In the genomic region with DNA sequence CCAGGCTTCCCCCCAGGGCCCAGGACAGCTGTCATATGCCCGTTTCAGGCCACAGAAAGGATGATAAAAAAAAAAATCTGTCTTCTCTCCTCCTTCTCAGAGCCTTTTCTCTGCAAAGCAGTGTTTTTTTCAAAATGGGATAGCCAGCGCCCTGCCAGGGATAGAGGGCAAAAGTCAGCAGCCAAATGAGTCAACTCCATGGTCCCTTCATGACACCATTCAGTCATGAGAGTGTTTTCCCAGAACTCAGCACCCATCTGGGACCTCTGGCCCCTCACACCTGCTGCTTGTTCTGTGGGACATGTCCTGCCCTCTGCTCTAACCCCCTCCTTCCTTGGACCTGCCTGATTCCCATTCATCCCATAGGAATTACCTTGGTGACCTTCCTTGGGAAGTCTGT, we compare ENCODE assay signal across 23 cellular contexts.
A peak's percentile ranks its signal among the peaks of the same experiment; 100 is the strongest.
DNase-seq lines count a peak whose midpoint lies in the region; ATAC-seq and TF ChIP-seq lines count a peak whose summit lies in the region.
"Had no signal": no experiment of that assay in that cellular context is flagged by ENCODE, and none has a peak within 500 bp of the region (broad histone marks: within the 10 kb centered on the region; RNA-seq: fewer than 3 reads in every experiment).

No MANE protein-coding gene starts in this region.

- in situ Hi-C loops in IMR-90 (cut with MboI; ENCODE audit: low sequenced_read_pairs), result no loop called here

- TF ChIP-seq POLR2A in IMR-90 (IDR thresholded peaks at IDR 0.05; ENCODE audit: low read depth, low read length), result no peak

- H3K9me1 ChIP-seq in IMR-90 (ENCODE audit: insufficient read depth, low read length), result peaks cover 5% of the 10 kb centered on the region; the same call in 1 of the 2 replicates

- BruUV-seq in IMR-90 (replicated peaks; lab: Mats Ljungman, UMichigan), result no TSS peak

- POLR2A ChIA-PET in IMR-90 (lab: Charles Lee; ENCODE audit: unreplicated experiment) (no interaction called here), HEK293T (lab: Yijun Ruan, JAX) (no interaction called here)

- no peak overlapping the region for H3K56ac ChIP-seq in IMR-90 (ENCODE audit: extremely low read depth, insufficient read depth, low read length)

- H4K5ac ChIP-seq in IMR-90 (ENCODE audit: low read depth, low read length), result no peak overlapping the region

- H3K4me1 ChIP-seq in IMR-90 (ENCODE audit: control insufficient read depth, insufficient read depth, low read length), result peaks cover 8% of the 10 kb centered on the region
- H3K4me1 ChIP-seq in smooth muscle cell (ENCODE audit: low read depth), result peaks cover 7% of the 10 kb centered on the region

- dilution Hi-C loops in IMR-90 (cut with HindIII; ENCODE audit: low sequenced_read_pairs, unreplicated experiment), result no loop called here

- 100% methylated on average over 1 of the region's 2 CpGs; no CpG with 5 or more reads in 1 of the 2 experiments for WGBS in IMR-90 (ENCODE audit: extremely low coverage in 2 of 2, insufficient read length in 1 of 2), 2 experiments
- WGBS in smooth muscle cell (ENCODE audit: low lambda C conversion rate), result 97% methylated on average over 2 of the region's 2 CpGs

- H3K9me3 Mint-ChIP-seq in activated T-cell treated with anti-CD3 and anti-CD28 coated beads, Interleukin-2, amount 50 U/mL, for 24 hours, result no peaks in the 10 kb centered on the region
- H3K9me3 Mint-ChIP-seq in activated T-cell treated with anti-CD3 and anti-CD28 coated beads, Interleukin-2, amount 50 U/mL, for 4 hours, result no peaks in the 10 kb centered on the region
- no peaks in the 10 kb centered on the region for H3K9me3 Mint-ChIP-seq in osteocyte (ENCODE audit: unreplicated experiment)
- H3K9me3 Mint-ChIP-seq: activated naive CD8-positive, alpha-beta T cell treated with anti-CD3 and anti-CD28 coated beads for 36 hours; activated T-helper 2 cell treated with anti-CD3 and anti-CD28 coated beads, Interferon-gamma antibody, Interleukin-2, Interleukin-4, amounts not matched to agents 10 μg/mL and 5 μg/mL and 100 μg/mL, durations not matched to agents 14 hours and 24 hours and 36 hours; naive thymus-derived CD8-positive, alpha-beta T cell; stimulated activated memory B cell treated with anti-CD40 and anti-IgM and Interleukin-4, amounts not matched to agents 10 μg/mL and 1 μg/mL and 100 μg/mL, for 72 hours had no signal

- H2AFZ ChIP-seq in IMR-90 (replicated peaks; ENCODE audit: low read length, poor library complexity) (peak overlapping the region; percentile 69), smooth muscle cell (ENCODE audit: low read depth) (no peak overlapping the region)

- no peak overlapping the region for H2BK5ac ChIP-seq in IMR-90 (ENCODE audit: low read depth, low read length, poor library complexity, severe bottlenecking)

- H3K36me3 Mint-ChIP-seq in activated T-cell treated with anti-CD3 and anti-CD28 coated beads, Interleukin-2, amount 50 U/mL, for 24 hours (ENCODE audit: low read depth), result no peaks in the 10 kb centered on the region
- H3K36me3 Mint-ChIP-seq in activated T-cell treated with anti-CD3 and anti-CD28 coated beads, Interleukin-2, amount 50 U/mL, for 4 hours (ENCODE audit: insufficient read depth), result no peaks in the 10 kb centered on the region
- H3K36me3 Mint-ChIP-seq in osteocyte (ENCODE audit: unreplicated experiment), result no peaks in the 10 kb centered on the region
- H3K36me3 Mint-ChIP-seq: activated naive CD8-positive, alpha-beta T cell treated with anti-CD3 and anti-CD28 coated beads for 36 hours; stimulated activated memory B cell treated with anti-CD40 and anti-IgM and Interleukin-4, amounts not matched to agents 10 μg/mL and 1 μg/mL and 100 μg/mL, for 72 hours had no signal

- H3K27me3 ChIP-seq in IMR-90 (ENCODE audit: control insufficient read depth, insufficient read depth, low read length), result no peaks in the 10 kb centered on the region
- H3K27me3 ChIP-seq in smooth muscle cell (ENCODE audit: low read depth), result no peaks in the 10 kb centered on the region
- H3K27me3 ChIP-seq: sigmoid colon had no signal

- peak overlapping the region; percentile 3; the same call in 1 of the 2 replicates for H2BK20ac ChIP-seq in IMR-90 (ENCODE audit: low read depth, low read length)

- peaks cover 27% of the 10 kb centered on the region for H3K4me1 Mint-ChIP-seq in activated T-cell treated with anti-CD3 and anti-CD28 coated beads, Interleukin-2, amount 50 U/mL, for 24 hours (ENCODE audit: low read depth)
- peaks cover 15% of the 10 kb centered on the region for H3K4me1 Mint-ChIP-seq in activated T-cell treated with anti-CD3 and anti-CD28 coated beads, Interleukin-2, amount 50 U/mL, for 4 hours (ENCODE audit: low read depth)
- H3K4me1 Mint-ChIP-seq in osteocyte (ENCODE audit: unreplicated experiment), result peaks cover 13% of the 10 kb centered on the region

- H4K91ac ChIP-seq in IMR-90 (ENCODE audit: insufficient read depth, low read depth, low read length), result peak overlapping the region; percentile 19; the same call in 1 of the 2 replicates

- CTCF ChIA-PET in IMR-90 (lab: Yijun Ruan, JAX) (interaction anchor here (0.9 to 1.7 kb wide), 2 partner anchors 13 to 155 kb away, joined by 3 to 4 read pairs; no protein-coding TSS in a partner anchor), HEK293T (lab: Yijun Ruan, JAX) (interaction anchor here (0.9 to 1.1 kb wide), 2 partner anchors 9 to 73 kb away, joined by 3 to 5 read pairs; no protein-coding TSS in a partner anchor)

- no peak overlapping the region for H2BK120ac ChIP-seq in IMR-90 (ENCODE audit: low read depth, low read length)

- TF ChIP-seq RAD21 in IMR-90 (IDR thresholded peaks at IDR 0.05; ENCODE audit: low read length), result no peak

- H4K8ac ChIP-seq in IMR-90 (ENCODE audit: low read depth in 2 of 2, low read length in 2 of 2), result no peak overlapping the region

- peak overlapping the region; percentile 72 for H3K27ac Mint-ChIP-seq in activated T-cell treated with anti-CD3 and anti-CD28 coated beads, Interleukin-2, amount 50 U/mL, for 24 hours
- H3K27ac Mint-ChIP-seq in osteocyte (ENCODE audit: unreplicated experiment), result no peak overlapping the region
- H3K27ac Mint-ChIP-seq: activated naive CD8-positive, alpha-beta T cell treated with anti-CD3 and anti-CD28 coated beads for 36 hours; activated T-helper 2 cell treated with anti-CD3 and anti-CD28 coated beads, Interferon-gamma antibody, Interleukin-2, Interleukin-4, amounts not matched to agents 10 μg/mL and 5 μg/mL and 100 μg/mL, durations not matched to agents 14 hours and 24 hours and 36 hours; B cell; naive thymus-derived CD8-positive, alpha-beta T cell; stimulated activated memory B cell treated with anti-CD40 and anti-IgM and Interleukin-4, amounts not matched to agents 10 μg/mL and 1 μg/mL and 100 μg/mL, for 72 hours had no signal

- H4K20me1 ChIP-seq in IMR-90 (ENCODE audit: insufficient read depth, low read length) (no peaks in the 10 kb centered on the region), smooth muscle cell (ENCODE audit: low read depth) (no peaks in the 10 kb centered on the region)

- no peak for DNase-seq in activated T-cell treated with anti-CD3 and anti-CD28 coated beads, Interleukin-2, amount 50 U/mL, for 24 hours
- DNase-seq in activated T-cell treated with anti-CD3 and anti-CD28 coated beads, Interleukin-2, amount 50 U/mL, for 4 hours, result no peak
- peak; percentile 23 for DNase-seq in IMR-90
- no peak for DNase-seq in epithelial cell of prostate (ENCODE audit: low read depth, low spot score)
- DNase-seq in smooth muscle cell (lab: John Stamatoyannopoulos, UW; ENCODE audit: unreplicated experiment), result no peak
- no peak for DNase-seq in kidney tubule cell (ENCODE audit: low spot score)
- no peak for DNase-seq in HEK293T (ENCODE audit: extremely low spot score)
- DNase-seq in osteocyte (ENCODE audit: extremely low spot score, unreplicated experiment), result no peak
- DNase-seq: activated naive CD8-positive, alpha-beta T cell treated with anti-CD3 and anti-CD28 coated beads for 36 hours; effector CD8-positive, alpha-beta T cell; Karpas-422; kidney glomerular epithelial cell; mesendoderm; naive thymus-derived CD8-positive, alpha-beta T cell; NCI-H1092; NCI-H1930; NCI-H774; OCI-M1; sigmoid colon; stimulated activated CD4-positive, alpha-beta T cell treated with anti-CD3 and anti-CD28 coated beads, Interleukin-1b, Interleukin-23, amount 100 ng/mL, for 48 hours had no signal

- 0 out of 2 replicates have a peak overlapping the region, but pooled peaks have one; percentile 28 for H3K14ac ChIP-seq in IMR-90 (replicated peaks; ENCODE audit: low read depth, low read length)

- H3K4ac ChIP-seq in IMR-90 (ENCODE audit: low read depth, low read length), result no peak overlapping the region; the same call in 1 of the 2 replicates

- no peak overlapping the region for H3K27ac ChIP-seq in IMR-90 (ENCODE audit: insufficient read depth, low read length)
- peak overlapping the region; percentile 38 for H3K27ac ChIP-seq in epithelial cell of prostate
- H3K27ac ChIP-seq in smooth muscle cell (ENCODE audit: low read depth), result peak overlapping the region; percentile 88

- intact Hi-C loops in IMR-90 (cut with micrococcal nuclease), result no loop called here

- H3K4me3 ChIP-seq in IMR-90 (ENCODE audit: insufficient read depth, low read depth, low read length) (no peak overlapping the region), smooth muscle cell (no peak overlapping the region)
- H3K4me3 ChIP-seq: sigmoid colon had no signal

- H3K4me3 Mint-ChIP-seq in activated T-cell treated with anti-CD3 and anti-CD28 coated beads, Interleukin-2, amount 50 U/mL, for 24 hours, result no peak overlapping the region
- no peak overlapping the region for H3K4me3 Mint-ChIP-seq in activated T-cell treated with anti-CD3 and anti-CD28 coated beads, Interleukin-2, amount 50 U/mL, for 4 hours
- H3K4me3 Mint-ChIP-seq in osteocyte (ENCODE audit: unreplicated experiment), result no peak overlapping the region
- H3K4me3 Mint-ChIP-seq: activated naive CD8-positive, alpha-beta T cell treated with anti-CD3 and anti-CD28 coated beads for 36 hours; B cell; naive thymus-derived CD8-positive, alpha-beta T cell; stimulated activated memory B cell treated with anti-CD40 and anti-IgM and Interleukin-4, amounts not matched to agents 10 μg/mL and 1 μg/mL and 100 μg/mL, for 72 hours had no signal

- no peaks in the 10 kb centered on the region for H3K79me2 ChIP-seq in smooth muscle cell (ENCODE audit: low read depth)

- peaks cover 9% of the 10 kb centered on the region for H3F3A ChIP-seq in smooth muscle cell (ENCODE audit: low read depth)

- no peaks in the 10 kb centered on the region for H3K79me1 ChIP-seq in IMR-90 (ENCODE audit: low read depth in 1 of 2, low read length in 2 of 2)

- H3K4me2 ChIP-seq in IMR-90 (ENCODE audit: low read depth, low read length) (no peak overlapping the region), smooth muscle cell (peak overlapping the region; percentile 30)

- H2BK15ac ChIP-seq in IMR-90 (ENCODE audit: low read depth, low read length), result no peak overlapping the region

- H3K18ac ChIP-seq in IMR-90 (ENCODE audit: low read depth, low read length), result no peak overlapping the region

- no peaks in the 10 kb centered on the region for H3K27me3 Mint-ChIP-seq in activated T-cell treated with anti-CD3 and anti-CD28 coated beads, Interleukin-2, amount 50 U/mL, for 24 hours
- H3K27me3 Mint-ChIP-seq in activated T-cell treated with anti-CD3 and anti-CD28 coated beads, Interleukin-2, amount 50 U/mL, for 4 hours (ENCODE audit: low read depth), result peaks cover 2% of the 10 kb centered on the region
- no peaks in the 10 kb centered on the region for H3K27me3 Mint-ChIP-seq in osteocyte (ENCODE audit: unreplicated experiment)

- no peak overlapping the region for H2AK9ac ChIP-seq in IMR-90 (replicated peaks; ENCODE audit: low read depth, low read length, poor library complexity)

- H3K23ac ChIP-seq in IMR-90 (ENCODE audit: low read depth, low read length), result no peak overlapping the region

- H2AK5ac ChIP-seq in IMR-90 (ENCODE audit: low read depth, low read length), result peak overlapping the region; percentile 29

- no peak for ATAC-seq in activated T-cell treated with anti-CD3 and anti-CD28 coated beads, Interleukin-2, amount 50 U/mL, for 4 hours
- ATAC-seq in IMR-90 (ENCODE audit: low read depth), result no peak
- ATAC-seq: naive thymus-derived CD8-positive, alpha-beta T cell; stimulated activated memory B cell treated with anti-CD40 and anti-IgM and Interleukin-4, amounts not matched to agents 10 μg/mL and 1 μg/mL and 100 μg/mL, for 72 hours had no signal

- no peaks in the 10 kb centered on the region for H3K36me3 ChIP-seq in IMR-90 (ENCODE audit: control insufficient read depth, insufficient read depth, low read length)
- no peaks in the 10 kb centered on the region for H3K36me3 ChIP-seq in smooth muscle cell (ENCODE audit: low read depth)
- H3K36me3 ChIP-seq: sigmoid colon had no signal

- H3K9me3 ChIP-seq in IMR-90 (ENCODE audit: control insufficient read depth, insufficient read depth, low read length), result no peaks in the 10 kb centered on the region
- H3K9me3 ChIP-seq in smooth muscle cell (replicated peaks; ENCODE audit: low read depth), result no peaks in the 10 kb centered on the region
- H3K9me3 ChIP-seq: sigmoid colon had no signal

- TF ChIP-seq CTCF in IMR-90 (conservative IDR thresholded peaks at IDR 0.05; ENCODE audit: low read depth, low read length) (no peak), smooth muscle cell (IDR thresholded peaks at IDR 0.05; ENCODE audit: borderline replicate concordance, insufficient read depth, poor library complexity, severe bottlenecking) (no peak), osteocyte (IDR thresholded peaks at IDR 0.05) (no peak)

- H3K9ac ChIP-seq in IMR-90 (ENCODE audit: low read depth, low read length) (no peak overlapping the region), smooth muscle cell (ENCODE audit: low read depth) (peak overlapping the region; percentile 45)
